In the genomic region with DNA sequence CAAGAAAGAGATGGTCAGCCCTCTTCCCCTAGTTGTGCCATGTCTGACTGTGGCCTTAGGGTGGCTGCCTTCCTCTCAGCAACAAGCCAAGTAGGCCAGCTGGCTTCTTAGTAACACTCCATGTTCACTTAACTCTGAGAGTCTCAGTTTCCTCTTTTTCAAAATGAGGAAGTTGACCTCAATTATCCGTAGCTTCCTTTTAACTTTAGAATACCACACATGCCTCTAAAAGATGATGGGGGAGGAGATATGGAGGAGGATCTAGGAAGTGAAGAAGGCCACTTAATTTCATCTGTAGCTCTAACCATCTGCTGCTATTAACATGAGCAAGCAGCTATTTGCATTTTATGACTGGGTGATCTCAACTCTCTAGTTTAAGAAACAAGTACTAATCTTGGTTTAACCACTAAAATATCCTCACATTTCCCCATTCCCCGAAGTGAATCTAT, we compare ENCODE assay signal across 9 cellular contexts. TPM values are rescaled to one million over a fixed set of nuclear protein-coding genes. Genes with fewer than 3 reads are reported as not detected.
A peak's percentile ranks its signal among the peaks of the same experiment; 100 is the strongest.
DNase-seq lines count a peak whose midpoint lies in the region; ATAC-seq, FAIRE-seq and TF ChIP-seq lines count a peak whose summit lies in the region.
"Had no signal": no experiment of that assay in that cellular context is flagged by ENCODE, and none has a peak within 500 bp of the region (broad histone marks: within the 10 kb centered on the region; RNA-seq: fewer than 3 reads in every experiment).

No MANE protein-coding gene starts in this region.

- H3K27ac ChIP-seq in endothelial cell of umbilical vein (ENCODE audit: insufficient read depth, low read depth, low read length) (no peak overlapping the region), small intestine (ENCODE audit: low read depth in 1 of 2, low read length in 1 of 2) (peak overlapping the region in 1 of 2 donors; percentile 45)

- H3K9ac ChIP-seq in endothelial cell of umbilical vein (replicated peaks; ENCODE audit: extremely low read depth, insufficient read depth, low read length) = no peak overlapping the region

- H3K9me3 ChIP-seq in endothelial cell of umbilical vein (replicated peaks; ENCODE audit: control insufficient read depth, insufficient read depth, low read length) (no peaks in the 10 kb centered on the region), small intestine (ENCODE audit: control insufficient read depth, low read depth) (no peaks in the 10 kb centered on the region)

- no peaks in the 10 kb centered on the region for H3K79me2 ChIP-seq in endothelial cell of umbilical vein (ENCODE audit: control insufficient read depth, insufficient read depth, low read length)

- H2AFZ ChIP-seq in endothelial cell of umbilical vein (ENCODE audit: low read depth, low read length) = no peak overlapping the region

- no peaks in the 10 kb centered on the region for H3K9me1 ChIP-seq in endothelial cell of umbilical vein (replicated peaks; ENCODE audit: control insufficient read depth, extremely low read depth, insufficient read depth, low read length)

- no peaks in the 10 kb centered on the region for H4K20me1 ChIP-seq in endothelial cell of umbilical vein (replicated peaks; ENCODE audit: control insufficient read depth, extremely low read depth, insufficient read depth, low read length)

- H3K4me1 ChIP-seq in endothelial cell of umbilical vein (ENCODE audit: control insufficient read depth, extremely low read depth, insufficient read depth, low read length) = no peaks in the 10 kb centered on the region
- peaks cover 0 to 3% of the 10 kb centered on the region in 2 donors for H3K4me1 ChIP-seq in small intestine (ENCODE audit: control insufficient read depth in 2 of 2, insufficient read depth in 1 of 2, low read depth in 1 of 2, low read length in 1 of 2)

- H3K4me3 ChIP-seq in endothelial cell of umbilical vein (replicated peaks in 1 of 3; ENCODE audit: insufficient read depth in 1 of 3, low read depth in 1 of 3, low read length in 3 of 3) = no peak overlapping the region
- H3K4me3 ChIP-seq in small intestine (ENCODE audit: low read depth in 1 of 2, low read length in 2 of 2) = no peak overlapping the region

- no TSS peak for BruUV-seq in endothelial cell of umbilical vein (replicated peaks; lab: Mats Ljungman, UMichigan)

- DNase-seq in Ammon's horn (ENCODE audit: low spot score) (peak; percentile 72), endothelial cell of umbilical vein (ENCODE audit: low read depth, low spot score) (peak; percentile 37), small intestine (peak; percentile 6), HTR-8/SVneo (ENCODE audit: insufficient read length, low spot score) (no peak), T1000 (lab: John Stamatoyannopoulos, UW) (no peak), GM12892 (ENCODE audit: insufficient read length) (no peak)

- no peak overlapping the region for H3K4me2 ChIP-seq in endothelial cell of umbilical vein (ENCODE audit: insufficient read depth, low read length)

- ATAC-seq in GM19438 (IDR thresholded peaks at IDR 0.05; ENCODE audit: low read depth, unreplicated experiment) = peak; percentile 68
- peak; percentile 73 for ATAC-seq in HG03460 (IDR thresholded peaks at IDR 0.05; ENCODE audit: unreplicated experiment)

- intact Hi-C loops in endothelial cell of umbilical vein (cut with micrococcal nuclease) = loop anchor here (1.0 to 2.0 kb wide), 3 partner anchors 79 to 231 kb away; no protein-coding TSS in a partner anchor

- TF ChIP-seq POLR2A in endothelial cell of umbilical vein (IDR thresholded peaks at IDR 0.05; ENCODE audit: low read depth, low read length) = no peak
- no peak for TF ChIP-seq POLR2A in GM12892 (IDR thresholded peaks at IDR 0.05; ENCODE audit: low read depth, low read length)

- FAIRE-seq in endothelial cell of umbilical vein (lab: Jason Lieb, UNC) (no peak), small intestine (lab: Jason Lieb, UNC) (no peak), HTR-8/SVneo (lab: Jason Lieb, UNC) (no peak), GM12892 (lab: Jason Lieb, UNC) (no peak)

- CTCF ChIA-PET in endothelial cell of umbilical vein (lab: Charles Lee) = interaction anchor here (0.6 to 2.7 kb wide), 22 partner anchors 18 to 702 kb away, joined by 3 to 55 read pairs (median 4); partner anchors contain the start of gene CCDC80

- peaks cover 0 to 6% of the 10 kb centered on the region in 2 experiments for H3K27me3 ChIP-seq in endothelial cell of umbilical vein (ENCODE audit: control insufficient read depth in 2 of 2, insufficient read depth in 2 of 2, low read length in 2 of 2)
- no peaks in the 10 kb centered on the region for H3K27me3 ChIP-seq in small intestine (ENCODE audit: control insufficient read depth in 2 of 2, insufficient read depth in 2 of 2, low read length in 2 of 2)

- 20 to 28% (median 22%) methylated on average over 2 of the region's 2 CpGs for WGBS in small intestine, 3 donors

- no peak for TF ChIP-seq CTCF in endothelial cell of umbilical vein (IDR thresholded peaks at IDR 0.05; ENCODE audit: extremely low read depth in 1 of 2, insufficient read depth in 1 of 2, low read depth in 1 of 2, low read length in 2 of 2)

- POLR2A ChIA-PET in endothelial cell of umbilical vein (lab: Charles Lee) = interaction anchor here (1.1 kb wide), 1 partner anchor 172 kb away, joined by 3 read pairs; no protein-coding TSS in a partner anchor

- dilution Hi-C loops in endothelial cell of umbilical vein (cut with MboI; ENCODE audit: extremely low pct_ligation_motif_present, low sequenced_read_pairs) = no loop called here

- H3K36me3 ChIP-seq in endothelial cell of umbilical vein (ENCODE audit: control insufficient read depth in 2 of 2, extremely low read depth in 1 of 2, insufficient read depth in 2 of 2, low read length in 2 of 2) = no peaks in the 10 kb centered on the region
- no peaks in the 10 kb centered on the region for H3K36me3 ChIP-seq in small intestine (ENCODE audit: control insufficient read depth in 2 of 2, insufficient read depth in 2 of 2, low read length in 2 of 2)

TF ChIP-seq in endothelial cell of umbilical vein, 7 proteins besides CTCF, POLR2A, EP300 and RAD21:
- TF ChIP-seq, protein P1, sequence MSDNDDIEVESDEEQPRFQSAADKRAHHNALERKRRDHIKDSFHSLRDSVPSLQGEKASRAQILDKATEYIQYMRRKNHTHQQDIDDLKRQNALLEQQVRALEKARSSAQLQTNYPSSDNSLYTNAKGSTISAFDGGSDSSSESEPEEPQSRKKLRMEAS (IDR thresholded peaks at IDR 0.05; ENCODE audit: insufficient read depth, insufficient read length) = no peak
- TF ChIP-seq JUN (IDR thresholded peaks at IDR 0.05; ENCODE audit: borderline replicate concordance, insufficient read depth, insufficient read length, low read depth) (no peak), GATA2 (IDR thresholded peaks at IDR 0.05; ENCODE audit: insufficient read depth, insufficient read length, low read depth, low read length) (no peak), POLR2AphosphoS5 (IDR thresholded peaks at IDR 0.05; ENCODE audit: insufficient read depth, low read depth, low read length) (no peak), FOS (IDR thresholded peaks at IDR 0.05; ENCODE audit: borderline replicate concordance, insufficient read depth, low read length) (no peak), MYC (IDR thresholded peaks at IDR 0.05; ENCODE audit: low read depth, low read length) (no peak), EZH2 (IDR thresholded peaks at IDR 0.05; ENCODE audit: borderline replicate concordance, low read depth, low read length, severe bottlenecking) (no peak)

RNA-seq across cellular contexts. Expression of gene CD200R1L, which starts 32.9 kb away (rescaled TPM):
- total RNA-seq in endothelial cell of umbilical vein = not detected in 2 replicates
- not detected in 2 replicates for polyA plus RNA-seq in endothelial cell of umbilical vein
- polyA plus RNA-seq in endothelial cell of umbilical vein (2011; cell fraction: cytosol; rRNA removed) = not detected in 2 replicates
- not detected in 2 replicates for polyA plus RNA-seq in endothelial cell of umbilical vein (2011; cell fraction: nucleus; rRNA removed)
- polyA plus RNA-seq in endothelial cell of umbilical vein (2012) = not detected in 2 replicates
- polyA minus RNA-seq in endothelial cell of umbilical vein = not detected in 2 replicates
- not detected for polyA minus RNA-seq in endothelial cell of umbilical vein (2011; cell fraction: cytosol; rRNA and poly(A)+ RNA removed)
- not detected in 2 replicates for polyA minus RNA-seq in endothelial cell of umbilical vein (2011; cell fraction: nucleus; rRNA and poly(A)+ RNA removed)
- not detected for polyA plus RNA-seq in small intestine
- polyA plus RNA-seq in GM12892 (2012; ENCODE audit: missing spikeins) = 0.89 TPM
- total RNA-seq: liver had no signal
- polyA plus RNA-seq: liver had no signal

Comparison
In these comparisons a context has a peak if more than half of its experiments do, and no peak if none do; other contexts are left out.
1. DNase-seq: peak in Ammon's horn (single experiment), endothelial cell of umbilical vein (single experiment) and small intestine (single experiment); none in HTR-8/SVneo (single experiment), T1000 (single experiment) and GM12892 (single experiment).